1 cellular context compared by ENCODE assay signal in genomic region chr1:153967109-153967999, GRCh38.
TF ChIP-seq lines count a peak whose summit lies in the region.

TSS of gene CREB3L4 (plus strand) at chr1:153967902. CDS start at chr1:153968526, 624 bp downstream.

TF ChIP-seq in K562, 482 proteins besides CTCF, POLR2A, EP300 and RAD21 (continued from another document and continues in another):
- peak; percentile 32; the same call in 1 of the 2 replicates for TF ChIP-seq SIN3B (IDR thresholded peaks at IDR 0.05; ENCODE audit: low read depth)
- TF ChIP-seq PML (IDR thresholded peaks at IDR 0.05; ENCODE audit: low read length), result peak; percentile 67
- TF ChIP-seq JUN (IDR thresholded peaks at IDR 0.05; ENCODE audit: borderline replicate concordance, low read depth, low read length), result peak; percentile 60
- TF ChIP-seq JUN (CRISPR knock-in tag; IDR thresholded peaks at IDR 0.05; ENCODE audit: borderline replicate concordance), result no peak; the same call in 1 of the 2 replicates
- TF ChIP-seq, protein P1, sequence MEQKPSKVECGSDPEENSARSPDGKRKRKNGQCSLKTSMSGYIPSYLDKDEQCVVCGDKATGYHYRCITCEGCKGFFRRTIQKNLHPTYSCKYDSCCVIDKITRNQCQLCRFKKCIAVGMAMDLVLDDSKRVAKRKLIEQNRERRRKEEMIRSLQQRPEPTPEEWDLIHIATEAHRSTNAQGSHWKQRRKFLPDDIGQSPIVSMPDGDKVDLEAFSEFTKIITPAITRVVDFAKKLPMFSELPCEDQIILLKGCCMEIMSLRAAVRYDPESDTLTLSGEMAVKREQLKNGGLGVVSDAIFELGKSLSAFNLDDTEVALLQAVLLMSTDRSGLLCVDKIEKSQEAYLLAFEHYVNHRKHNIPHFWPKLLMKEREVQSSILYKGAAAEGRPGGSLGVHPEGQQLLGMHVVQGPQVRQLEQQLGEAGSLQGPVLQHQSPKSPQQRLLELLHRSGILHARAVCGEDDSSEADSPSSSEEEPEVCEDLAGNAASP (IDR thresholded peaks at IDR 0.05), result no peak
- no peak for TF ChIP-seq U2AF1 (optimal IDR thresholded peaks at IDR 0.05; ENCODE audit: low read depth, low read length)
- no peak for TF ChIP-seq ZNF24 (IDR thresholded peaks at IDR 0.05)
- no peak for TF ChIP-seq RBM14 (IDR thresholded peaks at IDR 0.05; ENCODE audit: borderline replicate concordance, insufficient read depth, low read depth, low read length)
- TF ChIP-seq ESRRB (CRISPR knock-in tag; IDR thresholded peaks at IDR 0.05; ENCODE audit: borderline replicate concordance), result no peak
- TF ChIP-seq ZBTB40 (IDR thresholded peaks at IDR 0.05), result peak; percentile 81
- TF ChIP-seq ZBTB40 (CRISPR knock-in tag; IDR thresholded peaks at IDR 0.05), result no peak
- TF ChIP-seq BCOR (IDR thresholded peaks at IDR 0.05), result peak; percentile 82
- TF ChIP-seq SRSF9 (IDR thresholded peaks at IDR 0.05; ENCODE audit: borderline replicate concordance, low read depth, low read length), result no peak
- TF ChIP-seq ZBTB17 (CRISPR knock-in tag; IDR thresholded peaks at IDR 0.05), result peak; percentile 86
- TF ChIP-seq BRD4 (IDR thresholded peaks at IDR 0.05), result no peak
- TF ChIP-seq ZBTB7A (IDR thresholded peaks at IDR 0.05; ENCODE audit: borderline replicate concordance, control insufficient read depth, low read depth, low read length), result peak; percentile 77; the same call in 1 of the 2 replicates
- TF ChIP-seq POLR3A (IDR thresholded peaks at IDR 0.05; ENCODE audit: borderline replicate concordance, extremely low read depth, insufficient read depth, insufficient read length), result no peak
- TF ChIP-seq KHSRP (IDR thresholded peaks at IDR 0.05), result no peak
- peak; percentile 66 for TF ChIP-seq ZFX (CRISPR knock-in tag; IDR thresholded peaks at IDR 0.05)
- peak; percentile 96 for TF ChIP-seq RBFOX2 (IDR thresholded peaks at IDR 0.05; ENCODE audit: low read depth, low read length)
- TF ChIP-seq HNRNPH1 (optimal IDR thresholded peaks at IDR 0.05; ENCODE audit: low read depth, low read length), result no peak
- peak; percentile 99 for TF ChIP-seq NFYB (IDR thresholded peaks at IDR 0.05; ENCODE audit: extremely low read depth, insufficient read length)
- TF ChIP-seq PYGO2 (tag; IDR thresholded peaks at IDR 0.05), result no peak
- no peak for TF ChIP-seq ZNF644 (tag; IDR thresholded peaks at IDR 0.05; ENCODE audit: low read depth)
- 0 out of 2 replicates have a peak, but pooled peaks have one; percentile 58 for TF ChIP-seq SMAD4 (CRISPR knock-in tag; conservative IDR thresholded peaks at IDR 0.05)
- peak; percentile 86 for TF ChIP-seq MYC (IDR thresholded peaks at IDR 0.05; ENCODE audit: low read depth, low read length)
- TF ChIP-seq MYC (CRISPR knock-in tag; IDR thresholded peaks at IDR 0.05; ENCODE audit: borderline replicate concordance, low read depth), result peak; percentile 59; the same call in 1 of the 2 replicates
- TF ChIP-seq MAFK (IDR thresholded peaks at IDR 0.05; ENCODE audit: low read length), result no peak; the same call in 1 of the 2 replicates
- peak; percentile 78 for TF ChIP-seq TAF1 (IDR thresholded peaks at IDR 0.05; ENCODE audit: control insufficient read depth, extremely low read depth, insufficient read depth, low read length, severe bottlenecking)
- peak; percentile 15; the same call in 1 of the 2 replicates for TF ChIP-seq ARID4B (CRISPR knock-in tag; IDR thresholded peaks at IDR 0.05)
- no peak for TF ChIP-seq E2F5 (CRISPR knock-in tag; IDR thresholded peaks at IDR 0.05)
- peak; percentile 73; the same call in 1 of the 2 replicates for TF ChIP-seq AFF4 (CRISPR knock-in tag; IDR thresholded peaks at IDR 0.05)
- TF ChIP-seq SIRT6 (IDR thresholded peaks at IDR 0.05; ENCODE audit: low read depth, low read length), result no peak
- TF ChIP-seq TBL1XR1 (IDR thresholded peaks at IDR 0.05; ENCODE audit: low read length in 2 of 2), result 0 out of 4 replicates have a peak, but pooled peaks of 1 of the 2 experiments have one; percentile 17
- TF ChIP-seq RFX5 (IDR thresholded peaks at IDR 0.05; ENCODE audit: low read depth, low read length), result no peak
- no peak for TF ChIP-seq REST (CRISPR knock-in tag; IDR thresholded peaks at IDR 0.05; ENCODE audit: low read depth)
- TF ChIP-seq MIER1 (IDR thresholded peaks at IDR 0.05; ENCODE audit: low read depth), result no peak
